Comparison of ENCODE assay signal across 2 cellular contexts in genomic region chr2:127712999-127713398, GRCh38.
TF ChIP-seq lines count a peak whose summit lies in the region.

No MANE protein-coding gene starts in this region.

TF ChIP-seq in HepG2, 621 proteins besides CTCF, POLR2A, EP300 and RAD21:
- TF ChIP-seq POGK (CRISPR knock-in tag; conservative IDR thresholded peaks at IDR 0.05) (no peak), CEBPB (IDR thresholded peaks at IDR 0.05; ENCODE audit: borderline replicate concordance, low read depth, low read length) (peak; percentile 66)

TF ChIP-seq in IMR-90, 13 proteins besides CTCF, POLR2A, EP300 and RAD21:
- peak; percentile 64; the same call in 1 of the 2 replicates for TF ChIP-seq CEBPB (IDR thresholded peaks at IDR 0.05; ENCODE audit: low read depth, low read length)
- TF ChIP-seq MAFK (IDR thresholded peaks at IDR 0.05; ENCODE audit: low read depth, low read length), result no peak
TF ChIP-seq in IMR-90: peak in this region for 1.
